Comparison of ENCODE assay signal across 12 cellular contexts in the genomic region with DNA sequence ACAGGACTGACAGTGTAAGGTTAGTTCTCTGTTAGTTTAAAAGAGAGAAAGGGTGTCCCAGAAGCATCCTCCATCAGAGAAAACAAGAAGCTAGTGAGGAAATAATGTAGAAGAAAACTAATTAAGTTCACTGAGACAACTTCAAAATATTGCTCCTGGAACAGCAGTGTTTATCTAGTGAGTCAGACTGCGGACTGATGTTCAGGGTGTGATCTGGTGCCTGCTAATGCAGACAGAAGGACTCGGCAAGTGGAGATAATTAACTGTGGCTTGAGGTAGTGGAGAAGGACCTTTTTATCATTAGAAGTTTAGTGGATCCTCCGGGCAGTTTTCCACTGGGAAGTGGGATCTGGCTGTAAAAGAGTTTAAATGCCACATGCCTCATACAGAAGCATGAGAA. TPM values are rescaled to one million over a fixed set of nuclear protein-coding genes. Genes with fewer than 3 reads are reported as not detected.
DNase-seq lines count a peak whose midpoint lies in the region; ATAC-seq, FAIRE-seq and TF ChIP-seq lines count a peak whose summit lies in the region.
"Had no signal": no experiment of that assay in that cellular context is flagged by ENCODE, and none has a peak within 500 bp of the region (broad histone marks: within the 10 kb centered on the region; RNA-seq: fewer than 3 reads in every experiment).

No MANE protein-coding gene starts in this region.

- H3K9me3 ChIP-seq in BE2C: no peaks in the 10 kb centered on the region
- no peaks in the 10 kb centered on the region for H3K9me3 ChIP-seq in mucosa of descending colon

- peak; percentile 50 for DNase-seq in BE2C
- DNase-seq in LoVo (ENCODE audit: low spot score): peak; percentile 36
- DNase-seq in epithelial cell of esophagus (ENCODE audit: low read depth): peak; percentile 67
- peak in 1 of 3 donors; percentile 12 for DNase-seq in mucosa of descending colon
- DNase-seq in frontal cortex (ENCODE audit: low spot score in 2 of 2): no peak
- no peak for DNase-seq in T-helper 1 cell
- DNase-seq: activated CD4-positive, alpha-beta T cell treated with anti-CD3 and anti-CD28 coated beads, Interleukin-2, amount 10 ng/mL, durations not matched to agents 24 days and 14 days; activated naive CD4-positive, alpha-beta T cell treated with anti-CD3 and anti-CD28 coated beads, Interleukin-2, amount 10 ng/mL, durations not matched to agents 7 days and 5 days; NCI-H1694; stimulated activated CD4-positive, alpha-beta T cell treated with anti-CD3 and anti-CD28 coated beads, Interleukin-1b, Interleukin-23, amount 100 ng/mL, for 48 hours had no signal

- H3K4me3 ChIP-seq in BE2C (ENCODE audit: low read depth, low read length) (no peak overlapping the region), epithelial cell of esophagus (ENCODE audit: low read length) (no peak overlapping the region), mucosa of descending colon (no peak overlapping the region)

- TF ChIP-seq CTCF in BE2C (IDR thresholded peaks at IDR 0.05; ENCODE audit: low read depth, low read length) (no peak), epithelial cell of esophagus (IDR thresholded peaks at IDR 0.05; ENCODE audit: insufficient read depth, low read depth, low read length, missing control alignments) (no peak), mucosa of descending colon (IDR thresholded peaks at IDR 0.05) (no peak)

- H3K36me3 ChIP-seq in BE2C (peaks cover 79% of the 10 kb centered on the region), mucosa of descending colon (ENCODE audit: low read depth) (no peaks in the 10 kb centered on the region)

- intact Hi-C loops in mucosa of descending colon (cut with DNase I, micrococcal nuclease): no loop called here

- no peak for FAIRE-seq in frontal cortex (lab: Jason Lieb, UNC)

- no peaks in the 10 kb centered on the region for H3K27me3 ChIP-seq in BE2C

- H3K4me1 ChIP-seq in BE2C: peaks cover 32% of the 10 kb centered on the region
- H3K4me1 ChIP-seq in mucosa of descending colon (ENCODE audit: low read depth): no peaks in the 10 kb centered on the region

- ATAC-seq in mucosa of descending colon (peak; percentile 91), GM18868 (IDR thresholded peaks at IDR 0.05; ENCODE audit: unreplicated experiment) (no peak), HG03135 (IDR thresholded peaks at IDR 0.05; ENCODE audit: unreplicated experiment) (no peak)

RNA-seq across cellular contexts. Expression of gene CDON, which starts 55.4 kb away (rescaled TPM):
- polyA plus RNA-seq in BE2C (2012; ENCODE audit: insufficient read depth, insufficient read length, low read depth): 58.6 TPM
- total RNA-seq in mucosa of descending colon (10 to 100 TPM in 1 of 3 donors, 1 to 10 TPM in 2; 3.8 to 91.6 (median 6.6) TPM), frontal cortex (32.6 TPM)

Comparison
In these comparisons a context has a peak if more than half of its experiments do, and no peak if none do; other contexts are left out.
1. DNase-seq: peak in BE2C (single experiment), LoVo (single experiment) and epithelial cell of esophagus (single experiment); none in frontal cortex (0 of 2) and T-helper 1 cell (0 of 5).